ENCODE assay signal across 24 cellular contexts in the genomic region with DNA sequence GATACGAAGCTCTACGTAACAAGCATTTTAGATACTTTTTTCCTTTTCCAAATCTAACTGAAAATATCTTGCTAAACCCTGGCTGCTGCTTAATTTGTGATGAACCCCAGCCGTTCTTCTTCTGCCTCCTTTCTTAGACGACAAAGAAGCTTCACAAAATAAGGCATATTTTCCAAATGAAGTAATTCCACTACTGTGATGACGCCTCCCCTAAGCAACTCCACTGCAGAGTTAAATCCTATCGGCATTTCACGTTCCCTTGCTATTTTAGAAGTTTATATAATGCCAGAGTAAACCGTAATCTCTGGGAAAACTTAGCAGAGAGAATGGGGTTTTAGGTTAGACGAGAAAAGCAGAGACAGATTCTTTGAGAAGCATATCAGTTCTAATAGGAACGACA.
DNase-seq lines count a peak whose midpoint lies in the region; ATAC-seq, FAIRE-seq and TF ChIP-seq lines count a peak whose summit lies in the region.
"Had no signal": no experiment of that assay in that cellular context is flagged by ENCODE, and none has a peak within 500 bp of the region (broad histone marks: within the 10 kb centered on the region; RNA-seq: fewer than 3 reads in every experiment).

No MANE protein-coding gene starts in this region.

- H3K9me3 ChIP-seq in left ventricle myocardium inferior (replicated peaks), result peaks cover 13% of the 10 kb centered on the region
- H3K9me3 ChIP-seq in pancreas, result no peaks in the 10 kb centered on the region
- no peaks in the 10 kb centered on the region for H3K9me3 ChIP-seq in T-helper 17 cell (ENCODE audit: control insufficient read depth, low read length, poor library complexity, severe bottlenecking)
- H3K9me3 ChIP-seq: A549, psoas muscle, SJSA1 had no signal

- intact Hi-C loops in left ventricle myocardium inferior (cut with micrococcal nuclease), result no loop called here
- intact Hi-C loops in pancreas (cut with DNase I), result no loop called here

- no peak for TF ChIP-seq CTCF in left ventricle myocardium inferior (IDR thresholded peaks at IDR 0.05; ENCODE audit: borderline replicate concordance)
- TF ChIP-seq CTCF in pancreas (IDR thresholded peaks at IDR 0.05), result no peak

- 71 to 83% methylated on average over 10 of the region's 10 CpGs for WGBS in pancreas, 2 donors

- no peak overlapping the region for H3K27ac Mint-ChIP-seq in T-helper 17 cell
- H3K27ac Mint-ChIP-seq: neural progenitor cell; T-helper 1 cell treated with Interleukin-12 subunit alpha and Interleukin-12 subunit beta and Interleukin-4 antibody, amounts not matched to agents 30 μg/mL and 1 μg/mL, for 36 hours had no signal

- H3K27me3 ChIP-seq in left ventricle myocardium inferior (ENCODE audit: low read depth) (no peaks in the 10 kb centered on the region), pancreas (no peaks in the 10 kb centered on the region)
- H3K27me3 ChIP-seq: brain microvascular endothelial cell, neural progenitor cell, SJSA1 had no signal

- no peaks in the 10 kb centered on the region for H3K36me3 Mint-ChIP-seq in T-helper 17 cell (ENCODE audit: low read depth)
- H3K36me3 Mint-ChIP-seq: neural progenitor cell had no signal

- H3K4me3 Mint-ChIP-seq in T-helper 17 cell, result no peak overlapping the region
- H3K4me3 Mint-ChIP-seq: neural progenitor cell; T-helper 1 cell treated with Interleukin-12 subunit alpha and Interleukin-12 subunit beta and Interleukin-4 antibody, amounts not matched to agents 30 μg/mL and 1 μg/mL, for 36 hours had no signal

- ATAC-seq in pancreas, result no peak
- ATAC-seq in HG03097 (IDR thresholded peaks at IDR 0.05; ENCODE audit: low FRiP score, unreplicated experiment), result no peak
- no peak for ATAC-seq in T-helper 17 cell
- ATAC-seq: A549, psoas muscle had no signal

- H3K4me3 ChIP-seq in left ventricle myocardium inferior, result peak overlapping the region; percentile 25
- no peak overlapping the region for H3K4me3 ChIP-seq in pancreas
- H3K4me3 ChIP-seq: A549, neural progenitor cell, psoas muscle, SJSA1 had no signal

- DNase-seq in AG08396 (ENCODE audit: low spot score), result peak; percentile 20
- DNase-seq in astrocyte of the hippocampus (ENCODE audit: low read depth, low spot score), result peak; percentile 54
- no peak for DNase-seq in left ventricle myocardium inferior
- no peak for DNase-seq in pancreas
- no peak for DNase-seq in NCI-H526 (lab: John Stamatoyannopoulos, UW)
- DNase-seq in T-helper 17 cell, result no peak
- no peak for DNase-seq in NCI-H1417 (lab: John Stamatoyannopoulos, UW)
- DNase-seq: activated CD8-positive, alpha-beta memory T cell treated with anti-CD3 and anti-CD28 coated beads, Interleukin-2, amount 50 U/mL, for 48 hours; brain microvascular endothelial cell; DMS 273 treated with DMSO at 0.1 percent for 48 hours; NCI-H1694; NCI-H82; psoas muscle; stimulated activated CD4-positive, alpha-beta T cell treated with anti-CD3 and anti-CD28 coated beads, Interleukin-12 subunit alpha, Interleukin-12 subunit beta, amount 100 ng/mL, for 4 hours; stimulated activated CD8-positive, alpha-beta memory T cell treated with anti-CD3 and anti-CD28 coated beads, Interleukin-4, amount 100 ng/mL, for 48 hours had no signal

- no peaks in the 10 kb centered on the region for H3K4me1 Mint-ChIP-seq in T-helper 17 cell

- FAIRE-seq in pancreas (lab: Jason Lieb, UNC), result peak; percentile 26
- FAIRE-seq: A549, endometrium, frontal cortex, G401.6 had no signal

- H3K4me1 ChIP-seq in left ventricle myocardium inferior (no peaks in the 10 kb centered on the region), pancreas (no peaks in the 10 kb centered on the region)
- H3K4me1 ChIP-seq: A549, neural progenitor cell, psoas muscle had no signal

- H3K36me3 ChIP-seq in left ventricle myocardium inferior (no peaks in the 10 kb centered on the region), pancreas (no peaks in the 10 kb centered on the region)
- H3K36me3 ChIP-seq: brain microvascular endothelial cell, neural progenitor cell, SJSA1 had no signal

- no peaks in the 10 kb centered on the region for H3K27me3 Mint-ChIP-seq in T-helper 17 cell

- H3K27ac ChIP-seq in left ventricle myocardium inferior (replicated peaks) (peak overlapping the region; percentile 40), pancreas (no peak overlapping the region)
- H3K27ac ChIP-seq: A549, brain microvascular endothelial cell, C4-2B, neural progenitor cell, psoas muscle, SJSA1 had no signal

Comparison
In these comparisons a context has a peak if more than half of its experiments do, and no peak if none do; other contexts are left out.
1. DNase-seq: peak in AG08396 (single experiment) and astrocyte of the hippocampus (single experiment); none in left ventricle myocardium inferior (single experiment), pancreas (0 of 6), NCI-H526 (0 of 2), T-helper 17 cell (0 of 3) and NCI-H1417 (0 of 3).